Comparison of ENCODE assay signal across 1 cellular context in the genomic region with DNA sequence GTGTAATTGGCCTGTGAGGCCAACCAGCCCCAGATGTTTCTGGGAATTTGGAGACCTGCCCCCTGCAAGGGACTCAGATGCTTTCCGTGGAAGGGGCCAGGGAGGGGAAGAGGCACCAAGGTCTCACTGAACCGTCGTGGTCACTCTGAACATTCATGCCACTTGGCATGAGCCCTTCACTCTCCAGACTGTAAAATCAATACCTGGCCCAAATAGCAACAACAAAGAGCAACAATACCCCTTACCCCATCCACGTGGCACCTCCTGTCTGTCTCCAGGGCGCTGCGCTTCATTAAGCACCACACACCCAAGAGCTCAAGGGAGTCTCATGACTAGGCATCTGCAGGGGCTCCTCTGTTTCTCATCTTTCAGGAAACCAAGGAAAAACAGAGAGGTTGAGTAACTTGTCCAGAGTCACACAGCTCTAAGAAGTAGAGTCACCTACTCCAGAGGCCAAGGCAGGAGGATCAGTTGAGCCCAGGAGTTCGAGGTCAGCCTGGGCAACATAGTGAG.
TF ChIP-seq lines count a peak whose summit lies in the region.

No MANE protein-coding gene starts in this region.

TF ChIP-seq in SK-N-SH, 30 proteins besides CTCF, POLR2A, EP300 and RAD21 (continued from another document):
- TF ChIP-seq, protein P1, sequence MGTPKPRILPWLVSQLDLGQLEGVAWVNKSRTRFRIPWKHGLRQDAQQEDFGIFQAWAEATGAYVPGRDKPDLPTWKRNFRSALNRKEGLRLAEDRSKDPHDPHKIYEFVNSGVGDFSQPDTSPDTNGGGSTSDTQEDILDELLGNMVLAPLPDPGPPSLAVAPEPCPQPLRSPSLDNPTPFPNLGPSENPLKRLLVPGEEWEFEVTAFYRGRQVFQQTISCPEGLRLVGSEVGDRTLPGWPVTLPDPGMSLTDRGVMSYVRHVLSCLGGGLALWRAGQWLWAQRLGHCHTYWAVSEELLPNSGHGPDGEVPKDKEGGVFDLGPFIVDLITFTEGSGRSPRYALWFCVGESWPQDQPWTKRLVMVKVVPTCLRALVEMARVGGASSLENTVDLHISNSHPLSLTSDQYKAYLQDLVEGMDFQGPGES (IDR thresholded peaks at IDR 0.05; ENCODE audit: low read depth, low read length), result no peak
- TF ChIP-seq, protein P2, sequence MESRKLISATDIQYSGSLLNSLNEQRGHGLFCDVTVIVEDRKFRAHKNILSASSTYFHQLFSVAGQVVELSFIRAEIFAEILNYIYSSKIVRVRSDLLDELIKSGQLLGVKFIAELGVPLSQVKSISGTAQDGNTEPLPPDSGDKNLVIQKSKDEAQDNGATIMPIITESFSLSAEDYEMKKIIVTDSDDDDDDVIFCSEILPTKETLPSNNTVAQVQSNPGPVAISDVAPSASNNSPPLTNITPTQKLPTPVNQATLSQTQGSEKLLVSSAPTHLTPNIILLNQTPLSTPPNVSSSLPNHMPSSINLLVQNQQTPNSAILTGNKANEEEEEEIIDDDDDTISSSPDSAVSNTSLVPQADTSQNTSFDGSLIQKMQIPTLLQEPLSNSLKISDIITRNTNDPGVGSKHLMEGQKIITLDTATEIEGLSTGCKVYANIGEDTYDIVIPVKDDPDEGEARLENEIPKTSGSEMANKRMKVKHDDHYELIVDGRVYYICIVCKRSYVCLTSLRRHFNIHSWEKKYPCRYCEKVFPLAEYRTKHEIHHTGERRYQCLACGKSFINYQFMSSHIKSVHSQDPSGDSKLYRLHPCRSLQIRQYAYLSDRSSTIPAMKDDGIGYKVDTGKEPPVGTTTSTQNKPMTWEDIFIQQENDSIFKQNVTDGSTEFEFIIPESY (IDR thresholded peaks at IDR 0.05; ENCODE audit: borderline replicate concordance, low read depth), result no peak
- TF ChIP-seq GATA2 (CRISPR knock-in tag; IDR thresholded peaks at IDR 0.05) (no peak), ELF1 (IDR thresholded peaks at IDR 0.05) (no peak)
